In the genomic region with DNA sequence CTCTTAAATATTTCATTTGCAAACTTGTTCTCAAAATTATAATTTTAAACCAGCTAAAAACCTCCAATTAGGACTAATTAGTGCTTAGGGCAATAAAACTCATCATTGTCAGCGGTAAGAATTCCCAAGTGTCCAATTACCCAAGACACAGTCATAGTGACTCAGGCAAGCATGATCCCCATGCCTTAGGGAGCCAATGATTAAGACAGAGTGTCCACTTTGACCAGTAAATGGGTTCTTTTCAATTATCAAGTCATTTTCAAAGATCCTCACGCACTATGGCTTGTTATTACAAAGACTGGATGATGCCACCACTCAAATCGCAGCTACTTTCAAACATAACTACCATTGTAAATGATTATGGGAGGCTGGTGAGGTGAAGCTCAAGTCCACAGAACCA, we compare ENCODE assay signal across 21 cellular contexts.
"Had no signal": no experiment of that assay in that cellular context is flagged by ENCODE, and none has a peak within 500 bp of the region (broad histone marks: within the 10 kb centered on the region; RNA-seq: fewer than 3 reads in every experiment).

No MANE protein-coding gene starts in this region.

- H3K27me3 ChIP-seq: foreskin keratinocyte, sigmoid colon, thyroid gland, vagina had no signal

- ATAC-seq: foreskin keratinocyte; gastroesophageal sphincter; left ventricle myocardium superior; lower lobe of right lung; naive thymus-derived CD8-positive, alpha-beta T cell; right cardiac atrium; stimulated activated effector memory CD8-positive, alpha-beta T cell treated with anti-CD3 and anti-CD28 coated beads, Interleukin-12 subunit alpha, Interleukin-12 subunit beta, amount 100 ng/mL, for 72 hours had no signal

- FAIRE-seq: keratinocyte had no signal

- H3K4me3 ChIP-seq: dorsolateral prefrontal cortex, gastroesophageal sphincter, lower lobe of right lung, prostate gland, sigmoid colon, stomach, thyroid gland, vagina had no signal

- H3K27ac Mint-ChIP-seq: naive thymus-derived CD8-positive, alpha-beta T cell; nephron progenitor cell; stimulated activated effector memory CD8-positive, alpha-beta T cell treated with anti-CD3 and anti-CD28 coated beads, Interleukin-12 subunit alpha, Interleukin-12 subunit beta, amount 100 ng/mL, for 72 hours had no signal

- H3K4me1 Mint-ChIP-seq: naive thymus-derived CD8-positive, alpha-beta T cell; stimulated activated effector memory CD8-positive, alpha-beta T cell treated with anti-CD3 and anti-CD28 coated beads, Interleukin-12 subunit alpha, Interleukin-12 subunit beta, amount 100 ng/mL, for 72 hours had no signal

- H3K36me3 ChIP-seq: gastroesophageal sphincter, lower lobe of right lung, prostate gland, sigmoid colon, stomach, thyroid gland, vagina had no signal

- H3K27ac ChIP-seq: foreskin keratinocyte, gastroesophageal sphincter, lower lobe of right lung, prostate gland, sigmoid colon, stomach, thyroid gland, vagina had no signal

- DNase-seq: dorsolateral prefrontal cortex; effector CD4-positive, alpha-beta T cell; foreskin keratinocyte; left ventricle myocardium superior; lower lobe of right lung; naive thymus-derived CD8-positive, alpha-beta T cell; nephron progenitor cell; nucleus accumbens; right cardiac atrium; sigmoid colon; stimulated activated CD4-positive, alpha-beta T cell treated with anti-CD3 and anti-CD28 coated beads, Interleukin-2, amount 100 ng/mL, for 24 hours; stimulated activated CD4-positive, alpha-beta T cell treated with anti-CD3 and anti-CD28 coated beads, Interleukin-4, amount 100 ng/mL, for 24 hours; stimulated activated naive CD4-positive, alpha-beta T cell treated with Interleukin-2 at 50 U/mL for 16 hours; stomach; thyroid gland; trophoblast cell had no signal

- H3K4me3 Mint-ChIP-seq: naive thymus-derived CD8-positive, alpha-beta T cell; nephron progenitor cell; stimulated activated effector memory CD8-positive, alpha-beta T cell treated with anti-CD3 and anti-CD28 coated beads, Interleukin-12 subunit alpha, Interleukin-12 subunit beta, amount 100 ng/mL, for 72 hours had no signal

- H3K9me3 ChIP-seq: lower lobe of right lung, prostate gland, thyroid gland, vagina had no signal

- H3K36me3 Mint-ChIP-seq: stimulated activated effector memory CD8-positive, alpha-beta T cell treated with anti-CD3 and anti-CD28 coated beads, Interleukin-12 subunit alpha, Interleukin-12 subunit beta, amount 100 ng/mL, for 72 hours had no signal

- H3K4me1 ChIP-seq: foreskin keratinocyte, gastroesophageal sphincter, lower lobe of right lung, prostate gland, sigmoid colon, stomach, thyroid gland, vagina had no signal
